In genomic region chr2:149170156-149170555, GRCh38 we compare ENCODE assay signal across 2 cellular contexts.
TF ChIP-seq lines count a peak whose summit lies in the region.

No MANE protein-coding gene starts in this region.

TF ChIP-seq in neural cell, 6 proteins besides CTCF, POLR2A, EP300 and RAD21 (continued from another document):
- TF ChIP-seq, protein P1, sequence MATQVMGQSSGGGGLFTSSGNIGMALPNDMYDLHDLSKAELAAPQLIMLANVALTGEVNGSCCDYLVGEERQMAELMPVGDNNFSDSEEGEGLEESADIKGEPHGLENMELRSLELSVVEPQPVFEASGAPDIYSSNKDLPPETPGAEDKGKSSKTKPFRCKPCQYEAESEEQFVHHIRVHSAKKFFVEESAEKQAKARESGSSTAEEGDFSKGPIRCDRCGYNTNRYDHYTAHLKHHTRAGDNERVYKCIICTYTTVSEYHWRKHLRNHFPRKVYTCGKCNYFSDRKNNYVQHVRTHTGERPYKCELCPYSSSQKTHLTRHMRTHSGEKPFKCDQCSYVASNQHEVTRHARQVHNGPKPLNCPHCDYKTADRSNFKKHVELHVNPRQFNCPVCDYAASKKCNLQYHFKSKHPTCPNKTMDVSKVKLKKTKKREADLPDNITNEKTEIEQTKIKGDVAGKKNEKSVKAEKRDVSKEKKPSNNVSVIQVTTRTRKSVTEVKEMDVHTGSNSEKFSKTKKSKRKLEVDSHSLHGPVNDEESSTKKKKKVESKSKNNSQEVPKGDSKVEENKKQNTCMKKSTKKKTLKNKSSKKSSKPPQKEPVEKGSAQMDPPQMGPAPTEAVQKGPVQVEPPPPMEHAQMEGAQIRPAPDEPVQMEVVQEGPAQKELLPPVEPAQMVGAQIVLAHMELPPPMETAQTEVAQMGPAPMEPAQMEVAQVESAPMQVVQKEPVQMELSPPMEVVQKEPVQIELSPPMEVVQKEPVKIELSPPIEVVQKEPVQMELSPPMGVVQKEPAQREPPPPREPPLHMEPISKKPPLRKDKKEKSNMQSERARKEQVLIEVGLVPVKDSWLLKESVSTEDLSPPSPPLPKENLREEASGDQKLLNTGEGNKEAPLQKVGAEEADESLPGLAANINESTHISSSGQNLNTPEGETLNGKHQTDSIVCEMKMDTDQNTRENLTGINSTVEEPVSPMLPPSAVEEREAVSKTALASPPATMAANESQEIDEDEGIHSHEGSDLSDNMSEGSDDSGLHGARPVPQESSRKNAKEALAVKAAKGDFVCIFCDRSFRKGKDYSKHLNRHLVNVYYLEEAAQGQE (IDR thresholded peaks at IDR 0.05; ENCODE audit: borderline replicate concordance), result peak; percentile 13

TF ChIP-seq in SK-N-SH, 30 proteins besides CTCF, POLR2A, EP300 and RAD21 (continued from another document):
- TF ChIP-seq, protein P1 (IDR thresholded peaks at IDR 0.05; ENCODE audit: low read depth, low read length), result no peak
- no peak for TF ChIP-seq RFX5 (IDR thresholded peaks at IDR 0.05; ENCODE audit: low read length)
- no peak for TF ChIP-seq FOXM1 (IDR thresholded peaks at IDR 0.05; ENCODE audit: low read depth)
- no peak for TF ChIP-seq CHD2 (IDR thresholded peaks at IDR 0.05; ENCODE audit: low read length, partially characterized antibody)
- no peak for TF ChIP-seq SMC3 (IDR thresholded peaks at IDR 0.05; ENCODE audit: low read depth, low read length)
- no peak for TF ChIP-seq SIN3A (IDR thresholded peaks at IDR 0.05; ENCODE audit: borderline replicate concordance, low read depth, low read length)
- no peak for TF ChIP-seq TAF1 (IDR thresholded peaks at IDR 0.05; ENCODE audit: borderline replicate concordance, low read depth, low read length)
